ENCODE assay signal across 24 cellular contexts in genomic region chr15:49858076-49858475, GRCh38.
"Had no signal": no experiment of that assay in that cellular context is flagged by ENCODE, and none has a peak within 500 bp of the region (broad histone marks: within the 10 kb centered on the region; RNA-seq: fewer than 3 reads in every experiment).

No MANE protein-coding gene starts in this region.

- H3K9ac ChIP-seq: parathyroid adenoma had no signal

- H3K27me3 Mint-ChIP-seq: central memory CD8-positive, alpha-beta T cell; dendritic cell treated with granulocyte-macrophage colony-stimulating factor and Interleukin-4, amounts not matched to agents 40 ng/mL and 50 ng/mL, for 4 days; progenitor cell of endocrine pancreas; stimulated activated naive CD8-positive, alpha-beta T cell treated with anti-CD3 and anti-CD28 coated beads, Interleukin-15, amount 100 ng/mL, for 72 hours had no signal

- H3K4me1 ChIP-seq: colonic mucosa, parathyroid adenoma, thyroid gland had no signal

- H3K27ac Mint-ChIP-seq: dendritic cell treated with granulocyte-macrophage colony-stimulating factor and Interleukin-4, amounts not matched to agents 40 ng/mL and 50 ng/mL, for 4 days; endodermal cell; naive thymus-derived CD8-positive, alpha-beta T cell; progenitor cell of endocrine pancreas; stimulated activated naive CD8-positive, alpha-beta T cell treated with anti-CD3 and anti-CD28 coated beads, Interleukin-15, amount 100 ng/mL, for 72 hours had no signal

- DNase-seq: colonic mucosa; effector CD8-positive, alpha-beta T cell; endodermal cell; head of caudate nucleus; naive thymus-derived CD8-positive, alpha-beta T cell; right lobe of liver; small intestine; stimulated activated CD4-positive, alpha-beta T cell treated with anti-CD3 and anti-CD28 coated beads, Interleukin-12 subunit alpha, Interleukin-12 subunit beta, amount 100 ng/mL, for 4 hours; stimulated activated CD4-positive, alpha-beta T cell treated with anti-CD3 and anti-CD28 coated beads, Interleukin-1b, Interleukin-23, amount 100 ng/mL, for 48 hours; stimulated activated CD4-positive, alpha-beta T cell treated with anti-CD3 and anti-CD28 coated beads, Interleukin-4, amount 100 ng/mL, for 1 hour; stimulated activated CD8-positive, alpha-beta memory T cell treated with anti-CD3 and anti-CD28 coated beads, Interleukin-4, amount 100 ng/mL, for 48 hours; stimulated activated naive CD4-positive, alpha-beta T cell; stimulated activated naive CD8-positive, alpha-beta T cell treated with anti-CD3 and anti-CD28 coated beads, Interleukin-15, amount 100 ng/mL, for 72 hours; thyroid gland; trophoblast cell had no signal

- H3K4me1 Mint-ChIP-seq: central memory CD8-positive, alpha-beta T cell; naive thymus-derived CD8-positive, alpha-beta T cell; neural crest cell; stimulated activated naive CD8-positive, alpha-beta T cell treated with anti-CD3 and anti-CD28 coated beads, Interleukin-15, amount 100 ng/mL, for 72 hours had no signal

- H3K9me3 ChIP-seq: colonic mucosa, neutrophil, right lobe of liver, thyroid gland had no signal

- H3K27ac ChIP-seq: epithelial cell of prostate, parathyroid adenoma, right lobe of liver, thyroid gland had no signal

- ATAC-seq: esophagus mucosa; left lobe of liver; naive thymus-derived CD8-positive, alpha-beta T cell; right lobe of liver; stimulated activated naive CD8-positive, alpha-beta T cell treated with anti-CD3 and anti-CD28 coated beads, Interleukin-15, amount 100 ng/mL, for 72 hours had no signal

- H3K9me3 Mint-ChIP-seq: central memory CD8-positive, alpha-beta T cell; dendritic cell treated with granulocyte-macrophage colony-stimulating factor and Interleukin-4, amounts not matched to agents 40 ng/mL and 50 ng/mL, for 4 days; endodermal cell; neural crest cell; stimulated activated naive CD8-positive, alpha-beta T cell treated with anti-CD3 and anti-CD28 coated beads, Interleukin-15, amount 100 ng/mL, for 72 hours had no signal

- H3K36me3 ChIP-seq: colonic mucosa, right lobe of liver, thyroid gland had no signal

- H3K36me3 Mint-ChIP-seq: naive thymus-derived CD8-positive, alpha-beta T cell had no signal

- H3K27me3 ChIP-seq: colonic mucosa, neutrophil, right lobe of liver, thyroid gland had no signal

- H3K4me3 ChIP-seq: colonic mucosa, right lobe of liver, thyroid gland had no signal

- H3K4me3 Mint-ChIP-seq: central memory CD8-positive, alpha-beta T cell; dendritic cell treated with granulocyte-macrophage colony-stimulating factor and Interleukin-4, amounts not matched to agents 40 ng/mL and 50 ng/mL, for 4 days; endodermal cell; naive thymus-derived CD8-positive, alpha-beta T cell; neural crest cell; stimulated activated naive CD8-positive, alpha-beta T cell treated with anti-CD3 and anti-CD28 coated beads, Interleukin-15, amount 100 ng/mL, for 72 hours had no signal
